Comparison of ENCODE assay signal across 8 cellular contexts in the genomic region with DNA sequence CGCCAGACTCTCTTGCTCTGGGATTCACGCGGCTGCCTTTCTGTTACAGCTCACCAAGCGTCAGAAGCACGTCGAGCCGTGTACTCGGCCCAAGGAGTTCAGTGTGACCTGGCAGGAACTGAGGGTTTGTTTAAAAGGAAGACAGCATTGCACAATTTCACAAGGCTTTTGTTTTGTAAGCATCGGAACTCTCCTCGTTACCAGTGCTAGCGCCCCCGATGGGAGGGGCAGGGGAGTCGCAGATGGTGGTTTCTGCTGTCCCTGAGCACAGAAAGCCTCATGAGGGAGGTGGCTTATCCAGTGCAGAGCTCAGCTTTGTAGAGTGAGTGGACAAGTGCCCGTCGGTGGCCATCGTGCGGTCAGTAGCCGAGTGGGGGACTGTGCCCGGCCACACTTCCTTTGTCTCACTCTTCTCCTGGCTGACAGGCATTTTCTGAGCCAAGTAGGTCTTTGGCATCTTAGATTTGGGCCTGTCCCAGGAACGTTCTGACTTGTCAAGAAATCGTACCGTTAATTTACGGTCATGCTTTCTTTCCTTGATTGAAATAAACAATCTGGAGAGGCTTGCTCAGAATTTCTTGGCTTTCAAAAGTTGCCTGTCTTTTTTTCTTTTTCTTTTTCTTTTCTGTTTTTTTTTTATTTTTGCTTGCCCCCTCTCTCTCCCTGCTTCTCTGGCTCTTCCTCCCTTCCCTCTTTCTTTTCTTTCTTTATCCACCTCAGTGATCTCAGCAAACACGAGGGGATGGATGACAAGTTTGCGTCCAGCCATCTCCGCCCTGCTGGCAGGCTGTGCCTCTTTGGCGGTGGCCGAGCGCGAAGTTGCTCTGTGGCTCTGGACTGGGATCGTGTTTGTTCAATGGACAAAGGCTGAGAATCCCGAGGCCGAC.
A peak's percentile ranks its signal among the peaks of the same experiment; 100 is the strongest.
DNase-seq lines count a peak whose midpoint lies in the region; ATAC-seq lines count a peak whose summit lies in the region.

No MANE protein-coding gene starts in this region.

- H3K36me3 Mint-ChIP-seq in central memory CD8-positive, alpha-beta T cell (ENCODE audit: insufficient read depth), result peaks cover 12% of the 10 kb centered on the region

- no peaks in the 10 kb centered on the region for H3K27me3 Mint-ChIP-seq in central memory CD8-positive, alpha-beta T cell

- H3K27ac ChIP-seq in substantia nigra (ENCODE audit: low read depth, low read length, poor library complexity, severe bottlenecking), result peak overlapping the region; percentile 47

- H3K27ac Mint-ChIP-seq in central memory CD8-positive, alpha-beta T cell (ENCODE audit: low read depth), result peak overlapping the region; percentile 17

- no peaks in the 10 kb centered on the region for H3K9me3 Mint-ChIP-seq in central memory CD8-positive, alpha-beta T cell

- peak; percentile 60 for DNase-seq in DMS79 treated with DMSO at 0.1 percent for 48 hours (lab: John Stamatoyannopoulos, UW)
- DNase-seq in NCI-H2029 treated with DMSO at 0.1 percent for 48 hours (lab: John Stamatoyannopoulos, UW), result peak; percentile 35
- no peak for DNase-seq in central memory CD8-positive, alpha-beta T cell (ENCODE audit: low spot score in 2 of 2)
- peak; percentile 52 for DNase-seq in left kidney (ENCODE audit: low read depth, low spot score)
- peak in 36 of 49 donors; percentile 8 to 88 (median 56) for DNase-seq in substantia nigra (lab: John Stamatoyannopoulos, UW)

- H3K4me3 Mint-ChIP-seq in central memory CD8-positive, alpha-beta T cell, result no peak overlapping the region

- peaks cover 34% of the 10 kb centered on the region for H3K4me1 Mint-ChIP-seq in central memory CD8-positive, alpha-beta T cell

- no peak for ATAC-seq in central memory CD8-positive, alpha-beta T cell (replicated peaks; ENCODE audit: extremely low read depth, poor library complexity, severe bottlenecking)
- no peak for ATAC-seq in HG02884 (IDR thresholded peaks at IDR 0.05; ENCODE audit: unreplicated experiment)
- no peak for ATAC-seq in GM18867 (IDR thresholded peaks at IDR 0.05; ENCODE audit: unreplicated experiment)
- ATAC-seq in HG03342 (IDR thresholded peaks at IDR 0.05; ENCODE audit: unreplicated experiment), result no peak

Comparison
In these comparisons a context has a peak if more than half of its experiments do, and no peak if none do; other contexts are left out.
1. DNase-seq: peak in DMS79 treated with DMSO at 0.1 percent for 48 hours (single experiment), NCI-H2029 treated with DMSO at 0.1 percent for 48 hours (single experiment), left kidney (single experiment) and substantia nigra (36 of 49); none in central memory CD8-positive, alpha-beta T cell (0 of 2).